ENCODE assay signal across 8 cellular contexts in genomic region chr17:55421179-55421934, GRCh38. TPM values are rescaled to one million over a fixed set of nuclear protein-coding genes. Genes with fewer than 3 reads are reported as not detected.
DNase-seq lines count a peak whose midpoint lies in the region; ATAC-seq and TF ChIP-seq lines count a peak whose summit lies in the region.

TSS of gene MMD (minus strand) at chr17:55421835. CDS start at chr17:55421695, 140 bp downstream.

- peak; percentile 27 for ATAC-seq in GM21723 (IDR thresholded peaks at IDR 0.05; ENCODE audit: unreplicated experiment)
- ATAC-seq in activated CD8-positive, alpha-beta T cell treated with anti-CD3 and anti-CD28 coated beads, Interleukin-2, amount 10 ng/mL, durations not matched to agents 7 days and 5 days = peak; percentile 9

- H3K27ac Mint-ChIP-seq in activated CD8-positive, alpha-beta T cell treated with anti-CD3 and anti-CD28 coated beads, Interleukin-2, amount 10 ng/mL, durations not matched to agents 7 days and 5 days = peak within 1 kb of the TSS; percentile 99
- H3K27ac Mint-ChIP-seq in osteocyte (ENCODE audit: unreplicated experiment) = peak within 1 kb of the TSS; percentile 9

- H3K36me3 Mint-ChIP-seq in activated CD8-positive, alpha-beta T cell treated with anti-CD3 and anti-CD28 coated beads, Interleukin-2, amount 10 ng/mL, durations not matched to agents 7 days and 5 days (ENCODE audit: low read depth) = peaks cover 38% of the 10 kb centered on the region
- no peaks in the 10 kb centered on the region for H3K36me3 Mint-ChIP-seq in osteocyte (ENCODE audit: unreplicated experiment)

- H3K4me1 Mint-ChIP-seq in activated CD8-positive, alpha-beta T cell treated with anti-CD3 and anti-CD28 coated beads, Interleukin-2, amount 10 ng/mL, durations not matched to agents 7 days and 5 days (ENCODE audit: low read depth) = peaks cover 46% of the 10 kb centered on the region
- H3K4me1 Mint-ChIP-seq in osteocyte (ENCODE audit: unreplicated experiment) = peaks cover 11% of the 10 kb centered on the region

- peak within 1 kb of the TSS; percentile 97 for H3K4me3 ChIP-seq in Jurkat, Clone E6-1 (ENCODE audit: low read length)

- no peak for TF ChIP-seq CTCF in osteocyte (IDR thresholded peaks at IDR 0.05)

- peak within 1 kb of the TSS; percentile 94 for H3K4me3 Mint-ChIP-seq in activated CD8-positive, alpha-beta T cell treated with anti-CD3 and anti-CD28 coated beads, Interleukin-2, amount 10 ng/mL, durations not matched to agents 7 days and 5 days
- H3K4me3 Mint-ChIP-seq in osteocyte (ENCODE audit: unreplicated experiment) = peak within 1 kb of the TSS; percentile 84

- POLR2A ChIA-PET in activated CD8-positive, alpha-beta T cell treated with anti-CD3 and anti-CD28 coated beads, Interleukin-2, amount 10 ng/mL, durations not matched to agents 7 days and 5 days (lab: Charles Lee) = interaction anchor here (0.6 to 1.7 kb wide), 8 partner anchors 10 to 453 kb away, joined by 3 to 10 read pairs (median 4); partner anchors contain the start of genes COX11, PCTP and STXBP4

- H3K27me3 Mint-ChIP-seq in activated CD8-positive, alpha-beta T cell treated with anti-CD3 and anti-CD28 coated beads, Interleukin-2, amount 10 ng/mL, durations not matched to agents 7 days and 5 days (ENCODE audit: low read depth) = peaks cover 21% of the 10 kb centered on the region
- peaks cover 19% of the 10 kb centered on the region for H3K27me3 Mint-ChIP-seq in osteocyte (ENCODE audit: unreplicated experiment)

- CTCF ChIA-PET in activated CD8-positive, alpha-beta T cell treated with anti-CD3 and anti-CD28 coated beads, Interleukin-2, amount 10 ng/mL, durations not matched to agents 7 days and 5 days (lab: Charles Lee) = interaction anchor here (2.0 kb wide), 1 partner anchor 73 kb away, joined by 5 read pairs; no protein-coding TSS in a partner anchor

- H3K9me3 Mint-ChIP-seq in activated CD8-positive, alpha-beta T cell treated with anti-CD3 and anti-CD28 coated beads, Interleukin-2, amount 10 ng/mL, durations not matched to agents 7 days and 5 days (ENCODE audit: insufficient read depth) = peaks cover 5% of the 10 kb centered on the region
- peaks cover 3% of the 10 kb centered on the region for H3K9me3 Mint-ChIP-seq in osteocyte (ENCODE audit: unreplicated experiment)

- peak; percentile 37 for TF ChIP-seq POLR2A in GM10847 (IDR thresholded peaks at IDR 0.05; ENCODE audit: extremely low read depth, insufficient read length)

- no peak for DNase-seq in Jurkat, Clone E6-1 (ENCODE audit: low read depth, low spot score)
- no peak for DNase-seq in activated CD8-positive, alpha-beta T cell treated with anti-CD3 and anti-CD28 coated beads, Interleukin-2, amount 10 ng/mL, durations not matched to agents 7 days and 5 days
- peak; percentile 19 for DNase-seq in germinal center (ENCODE audit: low spot score)
- no peak for DNase-seq in osteocyte (ENCODE audit: extremely low spot score, unreplicated experiment)
- no peak for DNase-seq in NCI-H2029 (lab: John Stamatoyannopoulos, UW)
- no peak for DNase-seq in stimulated activated naive CD4-positive, alpha-beta T cell treated with Interleukin-2 at 50 U/mL for 16 hours (lab: John Stamatoyannopoulos, UW)

RNA-seq across cellular contexts. Expression of gene MMD, which starts in this region (rescaled TPM):
- polyA plus RNA-seq in Jurkat, Clone E6-1 (2012; ENCODE audit: insufficient read depth, insufficient read length) = 18.1 TPM
- 10 to 100 TPM; 39.4 to 41.3 TPM for total RNA-seq in activated CD8-positive, alpha-beta T cell treated with anti-CD3 and anti-CD28 coated beads, Interleukin-2, amount 10 ng/mL, durations not matched to agents 7 days and 5 days
- total RNA-seq in osteocyte = 9.2 and 10.3 TPM in 2 replicates
